10 cellular contexts compared by ENCODE assay signal in the genomic region with DNA sequence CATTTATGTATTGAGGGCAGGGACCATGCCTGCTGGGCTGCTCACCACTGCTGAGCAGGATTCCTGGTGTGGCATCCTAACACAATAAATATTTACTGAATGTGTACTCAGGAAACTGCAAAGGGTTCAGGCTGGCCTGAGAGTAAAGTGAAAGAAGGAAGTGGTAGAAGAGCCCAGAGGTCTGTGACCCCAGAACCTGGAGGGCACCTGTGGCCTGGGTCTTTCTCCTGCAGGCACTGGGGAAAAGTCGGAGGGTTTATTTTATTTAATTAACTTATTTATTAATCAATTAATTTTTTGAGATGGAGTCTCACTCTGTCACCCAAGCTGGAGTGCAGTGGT. TPM values are rescaled to one million over a fixed set of nuclear protein-coding genes. Genes with fewer than 3 reads are reported as not detected.
DNase-seq lines count a peak whose midpoint lies in the region; ATAC-seq, FAIRE-seq and TF ChIP-seq lines count a peak whose summit lies in the region.
"Had no signal": no experiment of that assay in that cellular context is flagged by ENCODE, and none has a peak within 500 bp of the region (broad histone marks: within the 10 kb centered on the region; RNA-seq: fewer than 3 reads in every experiment).

No MANE protein-coding gene starts in this region.

- H3K9ac ChIP-seq in K562 (ENCODE audit: insufficient read depth in 1 of 2, low read depth in 2 of 2, low read length in 2 of 2): no peak overlapping the region
- no peak overlapping the region for H3K9ac ChIP-seq in smooth muscle cell (ENCODE audit: low read depth)

- H3K27me3 Mint-ChIP-seq in IgD-negative memory B cell: no peaks in the 10 kb centered on the region

- DNase-seq in DMS53 (lab: John Stamatoyannopoulos, UW) (peak; percentile 48), K562 (ENCODE audit: extremely low read depth in 1 of 4, low spot score in 3 of 4) (no peak), psoas muscle (no peak), omental fat pad (ENCODE audit: low spot score) (no peak), smooth muscle cell (lab: John Stamatoyannopoulos, UW; ENCODE audit: unreplicated experiment) (no peak)
- DNase-seq: activated gamma-delta T cell, NCI-H187 had no signal

- H4K20me1 ChIP-seq in K562 (replicated peaks; ENCODE audit: control insufficient read depth, insufficient read depth, low read length): no peaks in the 10 kb centered on the region
- H4K20me1 ChIP-seq in smooth muscle cell (ENCODE audit: low read depth): no peaks in the 10 kb centered on the region

- H3K4me1 ChIP-seq in K562 (replicated peaks in 1 of 2; ENCODE audit: control insufficient read depth in 2 of 2, insufficient read depth in 2 of 2, low read length in 2 of 2) (peaks cover 25 to 39% of the 10 kb centered on the region in 2 experiments), psoas muscle (peaks cover 56% of the 10 kb centered on the region), smooth muscle cell (ENCODE audit: low read depth) (peaks cover 11% of the 10 kb centered on the region)

- WGBS in K562 (ENCODE audit: insufficient coverage, low coverage, missing lambda C conversion rate): 100% methylated on average over 1 of the region's 1 CpG
- WGBS in psoas muscle, 3 donors: 90 to 94% (median 93%) methylated on average over 1 of the region's 1 CpG
- 100% methylated on average over 1 of the region's 1 CpG for WGBS in smooth muscle cell (ENCODE audit: low lambda C conversion rate)

- H2AFZ ChIP-seq in K562 (ENCODE audit: low read depth, low read length): no peak overlapping the region
- no peak overlapping the region for H2AFZ ChIP-seq in smooth muscle cell (ENCODE audit: low read depth)

- no TSS peak for BruUV-seq in K562 (replicated peaks; lab: Mats Ljungman, UMichigan)

- peaks cover 20 to 42% (median 21%) of the 10 kb centered on the region in 3 donors for H3K4me1 Mint-ChIP-seq in IgD-negative memory B cell

- in situ Hi-C loops in K562 (cut with MboI): no loop called here

- H3K9me3 Mint-ChIP-seq in IgD-negative memory B cell: no peaks in the 10 kb centered on the region

- H3K4me3 Mint-ChIP-seq in IgD-negative memory B cell: peak overlapping the region; percentile 58 to 92 (median 68)

- intact Hi-C loops in K562 (cut with micrococcal nuclease) (loop anchor here (10.0 kb wide), 1 partner anchor 68 kb away; the partner anchor contains the start of gene MYH9), psoas muscle (cut with DNase I) (loop anchor here in 1 of 2 donors (5.0 kb wide), 2 partner anchors 36 to 66 kb away; partner anchors contain the start of gene MYH9)

- no peaks in the 10 kb centered on the region for H3K9me1 ChIP-seq in K562 (ENCODE audit: control insufficient read depth, insufficient read depth, low read length)

- no peak for FAIRE-seq in K562 (lab: Jason Lieb, UNC)
- FAIRE-seq: islet of Langerhans had no signal

- peaks cover 11% of the 10 kb centered on the region for H3F3A ChIP-seq in smooth muscle cell (ENCODE audit: low read depth)

- TF ChIP-seq EP300 in K562 (IDR thresholded peaks at IDR 0.05; ENCODE audit: low read length): no peak

- no peaks in the 10 kb centered on the region for H3K36me3 Mint-ChIP-seq in IgD-negative memory B cell

- POLR2A ChIA-PET in K562 (lab: Yijun Ruan, JAX): interaction anchor here (1.1 kb wide), 1 partner anchor 12 kb away, joined by 4 read pairs; no protein-coding TSS in a partner anchor

- no peak overlapping the region for H3K4me3 ChIP-seq in K562
- no peak overlapping the region for H3K4me3 ChIP-seq in psoas muscle
- H3K4me3 ChIP-seq in smooth muscle cell: no peak overlapping the region

- H3K27ac Mint-ChIP-seq in IgD-negative memory B cell: peak overlapping the region in 2 of 3 donors; percentile 88 to 97

- H3K27me3 ChIP-seq in K562 (ENCODE audit: control insufficient read depth in 2 of 2, insufficient read depth in 2 of 2, low read length in 2 of 2) (no peaks in the 10 kb centered on the region), psoas muscle (ENCODE audit: insufficient read depth in 3 of 3, low read length in 2 of 3) (no peaks in the 10 kb centered on the region), smooth muscle cell (ENCODE audit: low read depth) (no peaks in the 10 kb centered on the region)

- H3K36me3 ChIP-seq in K562 (ENCODE audit: control insufficient read depth, insufficient read depth, low read length): no peaks in the 10 kb centered on the region
- no peaks in the 10 kb centered on the region for H3K36me3 ChIP-seq in psoas muscle (ENCODE audit: insufficient read depth in 1 of 2, low read depth in 1 of 2)
- H3K36me3 ChIP-seq in smooth muscle cell (ENCODE audit: low read depth): no peaks in the 10 kb centered on the region

- H3K9me3 ChIP-seq in K562 (replicated peaks; ENCODE audit: control insufficient read depth, insufficient read depth, low read depth, low read length) (no peaks in the 10 kb centered on the region), psoas muscle (no peaks in the 10 kb centered on the region), smooth muscle cell (replicated peaks; ENCODE audit: low read depth) (no peaks in the 10 kb centered on the region)

- no peak for TF ChIP-seq POLR2A in K562 (conservative IDR thresholded peaks at IDR 0.05)

- CTCF ChIA-PET in K562 (lab: Yijun Ruan, JAX; ENCODE audit: low intra/inter-chr PET ratio): no interaction called here

- no peak overlapping the region for H3K27ac ChIP-seq in K562 (ENCODE audit: extremely low read depth, low read depth, low read length)
- H3K27ac ChIP-seq in psoas muscle: peak overlapping the region; percentile 96
- no peak overlapping the region for H3K27ac ChIP-seq in smooth muscle cell (ENCODE audit: low read depth)

- no peak overlapping the region for H3K4me2 ChIP-seq in K562 (ENCODE audit: insufficient read depth, low read length)
- no peak overlapping the region for H3K4me2 ChIP-seq in smooth muscle cell

- ATAC-seq in K562 (no peak), psoas muscle (no peak), HG02981 (IDR thresholded peaks at IDR 0.05; ENCODE audit: unreplicated experiment) (no peak), omental fat pad (ENCODE audit: low FRiP score) (no peak)

- TF ChIP-seq RAD21 in K562 (CRISPR knock-in tag; conservative IDR thresholded peaks at IDR 0.05 in 1 of 2, IDR thresholded peaks at IDR 0.05 in 1 of 2): no peak

- H3K79me2 ChIP-seq in K562 (ENCODE audit: control insufficient read depth, insufficient read depth, low read length): no peaks in the 10 kb centered on the region
- H3K79me2 ChIP-seq in smooth muscle cell (ENCODE audit: low read depth): no peaks in the 10 kb centered on the region

- TF ChIP-seq CTCF in K562 (IDR thresholded peaks at IDR 0.05 in 2 of 3, conservative IDR thresholded peaks at IDR 0.05 in 1 of 3; ENCODE audit: insufficient read depth in 2 of 3, low read depth in 1 of 3, low read length in 3 of 3) (no peak), psoas muscle (IDR thresholded peaks at IDR 0.05) (no peak), omental fat pad (IDR thresholded peaks at IDR 0.05) (no peak), smooth muscle cell (IDR thresholded peaks at IDR 0.05; ENCODE audit: borderline replicate concordance, insufficient read depth, poor library complexity, severe bottlenecking) (no peak)

RNA-seq across cellular contexts. Expression of gene TXN2, which starts 28.2 kb away (rescaled TPM):
- polyA plus RNA-seq in IgD-negative memory B cell (116 TPM), K562 (2011; rRNA removed) (163 and 187 TPM in 2 replicates), K562 (2014; fragmentation: Illumina TruSeq; extraction: Trizol) (108 and 125 TPM in 2 replicates), K562 (2014; fragmentation: Nextera tagmentation; extraction: Ambion mirVana) (100 to 1,000 TPM; 306 to 399 TPM), K562 (2014; rRNA removed) (160 and 186 TPM in 2 replicates), psoas muscle (100 to 1,000 TPM; 109 to 155 (median 115) TPM), smooth muscle cell (86.9 and 97.0 TPM in 2 replicates)
- total RNA-seq in K562 (2011; cell fraction: chromatin; rRNA removed; ENCODE audit: low replicate concordance): 17.4 and 41.4 TPM in 2 replicates
- total RNA-seq in K562 (2011; cell fraction: nucleolus; rRNA removed): 38.5 and 47.9 TPM in 2 replicates
- total RNA-seq in K562 (2011; cell fraction: nucleoplasm; rRNA removed): 38.9 and 53.1 TPM in 2 replicates
- total RNA-seq in K562 (2014; rRNA removed) (95.0 and 111 TPM in 2 replicates), K562 (2014; rRNA removed; fragmentation: Illumina TruSeq; extraction: Trizol) (46.2 and 48.5 TPM in 2 replicates), K562 (2015; rRNA removed; fragmentation: Illumina TruSeq; extraction: Trizol) (48.6 and 55.6 TPM in 2 replicates), K562 (2021) (118 TPM in 2 replicates), psoas muscle (100 to 1,000 TPM in 3 of 4 donors, 10 to 100 TPM in 1; 83.9 to 146 (median 112) TPM), omental fat pad (10 to 100 TPM; 53.2 to 82.0 (median 66.2) TPM), smooth muscle cell (15.1 and 17.0 TPM in 2 replicates)
- 281 and 292 TPM in 2 replicates for polyA plus RNA-seq in K562 (2011; cell fraction: cytosol; rRNA removed)
- polyA plus RNA-seq in K562 (2011; cell fraction: nucleus; rRNA removed): 107 and 113 TPM in 2 replicates
- polyA plus RNA-seq in K562 (2012): 124 and 188 TPM in 2 replicates
- 149 and 167 TPM in 2 replicates for polyA minus RNA-seq in K562 (2011; rRNA and poly(A)+ RNA removed)
- polyA minus RNA-seq in K562 (2011; cell fraction: cytosol; rRNA and poly(A)+ RNA removed): 55.2 and 64.8 TPM in 2 replicates
- polyA minus RNA-seq in K562 (2011; cell fraction: nucleus; rRNA and poly(A)+ RNA removed): 13.1 and 24.8 TPM in 2 replicates

RNA-seq across cellular contexts. Expression of gene FOXRED2, which starts 53.6 kb away (rescaled TPM):
- 0.35 TPM for polyA plus RNA-seq in IgD-negative memory B cell
- 10.1 and 19.1 TPM in 2 replicates for total RNA-seq in K562 (2011; cell fraction: chromatin; rRNA removed; ENCODE audit: low replicate concordance)
- 17.4 and 20.0 TPM in 2 replicates for total RNA-seq in K562 (2011; cell fraction: nucleolus; rRNA removed)
- 16.1 and 24.4 TPM in 2 replicates for total RNA-seq in K562 (2011; cell fraction: nucleoplasm; rRNA removed)
- 11.2 and 14.1 TPM in 2 replicates for total RNA-seq in K562 (2014; rRNA removed)
- total RNA-seq in K562 (2014; rRNA removed; fragmentation: Illumina TruSeq; extraction: Trizol): 5.7 and 5.8 TPM in 2 replicates
- 7.8 and 8.9 TPM in 2 replicates for total RNA-seq in K562 (2015; rRNA removed; fragmentation: Illumina TruSeq; extraction: Trizol)
- total RNA-seq in K562 (2021): 42.3 and 48.4 TPM in 2 replicates
- 2.8 and 3.8 TPM in 2 replicates for polyA plus RNA-seq in K562 (2011; rRNA removed)
- polyA plus RNA-seq in K562 (2011; cell fraction: cytosol; rRNA removed): 4.5 and 6.9 TPM in 2 replicates
- polyA plus RNA-seq in K562 (2011; cell fraction: nucleus; rRNA removed): 5.0 and 9.6 TPM in 2 replicates
- polyA plus RNA-seq in K562 (2012): 15.8 and 21.8 TPM in 2 replicates
- 19.8 and 20.6 TPM in 2 replicates for polyA plus RNA-seq in K562 (2014; fragmentation: Illumina TruSeq; extraction: Trizol)
- 1 to 10 TPM; 5.4 to 5.7 TPM for polyA plus RNA-seq in K562 (2014; fragmentation: Nextera tagmentation; extraction: Ambion mirVana)
- 10.1 and 14.3 TPM in 2 replicates for polyA plus RNA-seq in K562 (2014; rRNA removed)
- 4.2 and 5.8 TPM in 2 replicates for polyA minus RNA-seq in K562 (2011; rRNA and poly(A)+ RNA removed)
- 11.1 and 14.3 TPM in 2 replicates for polyA minus RNA-seq in K562 (2011; cell fraction: cytosol; rRNA and poly(A)+ RNA removed)
- polyA minus RNA-seq in K562 (2011; cell fraction: nucleus; rRNA and poly(A)+ RNA removed): 4.0 and 4.6 TPM in 2 replicates
- total RNA-seq in psoas muscle: 10 to 100 TPM in 1 of 4 donors, 1 to 10 TPM in 3; 6.4 to 10.2 (median 7.9) TPM
- polyA plus RNA-seq in psoas muscle: 1 to 10 TPM; 3.3 to 9.0 (median 5.0) TPM
- total RNA-seq in omental fat pad: 10 to 100 TPM in 1 of 4 donors, 1 to 10 TPM in 3; 4.0 to 11.7 (median 5.1) TPM
- total RNA-seq in smooth muscle cell: 2.8 and 3.1 TPM in 2 replicates
- 4.2 and 5.2 TPM in 2 replicates for polyA plus RNA-seq in smooth muscle cell
